13 cellular contexts compared by ENCODE assay signal in the genomic region with DNA sequence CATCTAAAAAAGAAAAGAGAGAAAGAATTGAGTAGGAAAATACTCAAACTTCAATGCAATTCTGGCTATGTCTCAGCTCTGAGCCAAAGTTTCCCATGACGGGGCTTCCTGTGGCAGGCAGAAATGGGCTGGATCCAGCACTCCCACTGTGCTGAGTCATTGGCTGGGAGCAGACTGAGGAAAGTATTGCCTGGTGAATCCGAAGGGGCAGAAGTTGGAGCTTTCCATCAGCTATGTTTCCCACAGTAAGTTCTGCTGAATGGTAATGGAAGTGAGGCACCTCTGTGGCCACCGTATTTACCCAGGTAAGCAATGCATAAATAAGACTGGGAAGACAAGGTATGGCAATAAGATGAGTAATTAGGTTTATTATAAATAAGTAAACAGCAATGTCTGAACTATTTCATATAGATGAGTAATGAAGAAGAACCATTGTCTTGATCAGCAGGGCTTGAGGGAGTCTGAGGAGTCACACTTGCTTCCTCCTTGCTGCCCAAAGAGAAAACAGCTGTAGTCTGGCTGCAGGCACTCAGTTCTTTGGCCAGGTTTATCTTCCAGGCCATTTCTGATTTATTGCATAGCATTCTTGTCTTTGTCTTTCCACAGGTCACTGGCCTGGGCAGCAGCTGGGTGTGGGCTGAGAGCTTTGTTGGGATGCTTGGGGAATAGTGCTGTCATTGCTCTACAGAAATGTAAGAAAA.
DNase-seq lines count a peak whose midpoint lies in the region; ATAC-seq, FAIRE-seq and TF ChIP-seq lines count a peak whose summit lies in the region.
"Had no signal": no experiment of that assay in that cellular context is flagged by ENCODE, and none has a peak within 500 bp of the region (broad histone marks: within the 10 kb centered on the region; RNA-seq: fewer than 3 reads in every experiment).

No MANE protein-coding gene starts in this region.

- H3K4me3 ChIP-seq in breast epithelium: no peak overlapping the region
- no peak overlapping the region for H3K4me3 ChIP-seq in bronchial epithelial cell (ENCODE audit: low read depth, low read length)
- no peak overlapping the region for H3K4me3 ChIP-seq in uterus

- DNase-seq in MCF 10A (ENCODE audit: unreplicated experiment): peak; percentile 51
- DNase-seq in breast epithelium (ENCODE audit: low spot score in 2 of 2): no peak
- DNase-seq in bronchial epithelial cell (ENCODE audit: low read depth): peak; percentile 21
- peak; percentile 41 for DNase-seq in iPS-NIHi11 (ENCODE audit: low spot score)
- peak; percentile 16 to 25 for DNase-seq in uterus
- DNase-seq in activated T-cell treated with anti-CD3 and anti-CD28 coated beads, Interleukin-2, amount 50 U/mL, for 48 hours: no peak
- DNase-seq: activated B cell treated with CpG ODN at 0.5 μM for 24 hours; activated T-cell treated with anti-CD3 and anti-CD28 coated beads, Interleukin-2, amount 50 U/mL, for 24 hours; Kasumi-1; NCI-H2171 had no signal

- H3K27me3 ChIP-seq in breast epithelium: no peaks in the 10 kb centered on the region
- no peaks in the 10 kb centered on the region for H3K27me3 ChIP-seq in bronchial epithelial cell (ENCODE audit: control insufficient read depth, insufficient read depth, low read length)
- H3K27me3 ChIP-seq in uterus: no peaks in the 10 kb centered on the region

- TF ChIP-seq CTCF in MCF 10A (IDR thresholded peaks at IDR 0.05; ENCODE audit: unreplicated experiment) (no peak), breast epithelium (IDR thresholded peaks at IDR 0.05) (no peak), bronchial epithelial cell (IDR thresholded peaks at IDR 0.05; ENCODE audit: insufficient read depth, low read length, severe bottlenecking) (no peak), uterus (IDR thresholded peaks at IDR 0.05) (no peak)

- H3K36me3 ChIP-seq in breast epithelium (no peaks in the 10 kb centered on the region), bronchial epithelial cell (ENCODE audit: control insufficient read depth, insufficient read depth, low read length) (no peaks in the 10 kb centered on the region), uterus (no peaks in the 10 kb centered on the region)

- BruUV-seq in MCF 10A (replicated peaks; lab: Mats Ljungman, UMichigan): no TSS peak

- FAIRE-seq in bronchial epithelial cell (lab: Jason Lieb, UNC): no peak
- FAIRE-seq: colon had no signal

- ATAC-seq in GM18868 (IDR thresholded peaks at IDR 0.05; ENCODE audit: unreplicated experiment) (no peak), GM21367 (IDR thresholded peaks at IDR 0.05; ENCODE audit: unreplicated experiment) (no peak)

- H3K27ac ChIP-seq in breast epithelium (no peak overlapping the region), uterus (no peak overlapping the region)

- H3K9me3 ChIP-seq in breast epithelium (no peaks in the 10 kb centered on the region), uterus (no peaks in the 10 kb centered on the region)

- H3K27ac Mint-ChIP-seq in MCF 10A (ENCODE audit: low read depth, unreplicated experiment): no peak overlapping the region
- H3K27ac Mint-ChIP-seq: activated B cell treated with CpG ODN at 0.5 μM for 24 hours; activated T-cell treated with anti-CD3 and anti-CD28 coated beads, Interleukin-2, amount 50 U/mL, for 24 hours had no signal

- H3K9me3 Mint-ChIP-seq in MCF 10A (ENCODE audit: unreplicated experiment): no peaks in the 10 kb centered on the region
- H3K9me3 Mint-ChIP-seq: activated B cell treated with CpG ODN at 0.5 μM for 24 hours; activated T-cell treated with anti-CD3 and anti-CD28 coated beads, Interleukin-2, amount 50 U/mL, for 24 hours had no signal

- intact Hi-C loops in MCF 10A (cut with micrococcal nuclease) (no loop called here), breast epithelium (cut with DNase I; ENCODE audit: low total_unique reads) (no loop called here), uterus (cut with DNase I; ENCODE audit: low total_unique reads) (no loop called here)

- H3K36me3 Mint-ChIP-seq in MCF 10A (ENCODE audit: insufficient read depth, unreplicated experiment): no peaks in the 10 kb centered on the region

- H3K4me1 Mint-ChIP-seq in MCF 10A (ENCODE audit: insufficient read depth, unreplicated experiment): no peaks in the 10 kb centered on the region
- H3K4me1 Mint-ChIP-seq: activated B cell treated with CpG ODN at 0.5 μM for 24 hours had no signal

- H3K4me1 ChIP-seq in breast epithelium (no peaks in the 10 kb centered on the region), uterus (no peaks in the 10 kb centered on the region)

- H3K27me3 Mint-ChIP-seq in MCF 10A (ENCODE audit: insufficient read depth, unreplicated experiment): peaks cover 59% of the 10 kb centered on the region
- H3K27me3 Mint-ChIP-seq: activated B cell treated with CpG ODN at 0.5 μM for 24 hours; activated T-cell treated with anti-CD3 and anti-CD28 coated beads, Interleukin-2, amount 50 U/mL, for 24 hours had no signal

- CTCF ChIA-PET in MCF 10A (lab: Yijun Ruan, JAX): no interaction called here

- POLR2A ChIA-PET in MCF 10A (lab: Yijun Ruan, JAX): no interaction called here

- TF ChIP-seq POLR2A in breast epithelium (IDR thresholded peaks at IDR 0.05) (no peak), uterus (IDR thresholded peaks at IDR 0.05) (no peak)

- no peak overlapping the region for H3K4me3 Mint-ChIP-seq in MCF 10A (ENCODE audit: unreplicated experiment)
- H3K4me3 Mint-ChIP-seq: activated B cell treated with CpG ODN at 0.5 μM for 24 hours; activated T-cell treated with anti-CD3 and anti-CD28 coated beads, Interleukin-2, amount 50 U/mL, for 24 hours had no signal

Comparison
In these comparisons a context has a peak if more than half of its experiments do, and no peak if none do; other contexts are left out.
1. DNase-seq: peak in MCF 10A (single experiment), bronchial epithelial cell (single experiment), iPS-NIHi11 (single experiment) and uterus (2 of 2); none in breast epithelium (0 of 2) and activated T-cell treated with anti-CD3 and anti-CD28 coated beads, Interleukin-2, amount 50 U/mL, for 48 hours (0 of 2).